14 cellular contexts compared by ENCODE assay signal in the genomic region with DNA sequence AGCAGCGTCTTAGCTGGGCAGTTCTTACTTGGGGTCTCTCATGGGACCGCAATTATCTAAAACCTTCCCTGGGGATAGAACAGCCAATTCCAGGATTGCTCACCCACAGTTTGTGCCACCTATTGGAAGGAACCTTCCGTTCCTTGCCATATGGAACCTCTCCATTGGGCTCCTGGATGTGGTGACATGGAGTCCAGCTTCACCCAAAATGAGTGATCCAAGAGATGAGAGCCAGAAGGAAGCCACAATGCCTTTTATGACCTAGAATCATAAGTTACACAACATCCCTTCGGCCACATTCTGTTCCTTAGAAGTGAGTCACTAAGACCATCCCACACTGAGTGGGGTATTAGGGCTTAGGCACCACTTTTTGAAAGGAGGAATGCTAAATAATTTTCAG.
DNase-seq lines count a peak whose midpoint lies in the region; ATAC-seq and TF ChIP-seq lines count a peak whose summit lies in the region.
"Had no signal": no experiment of that assay in that cellular context is flagged by ENCODE, and none has a peak within 500 bp of the region (broad histone marks: within the 10 kb centered on the region; RNA-seq: fewer than 3 reads in every experiment).

No MANE protein-coding gene starts in this region.

- H3K4me3 ChIP-seq in fibroblast of mammary gland (ENCODE audit: control insufficient read depth, low read depth, low read length) = no peak overlapping the region
- H3K4me3 ChIP-seq in skeletal muscle cell (ENCODE audit: low read depth, low read length) = no peak overlapping the region
- H3K4me3 ChIP-seq: stomach had no signal

- TF ChIP-seq CTCF in fibroblast of mammary gland (conservative IDR thresholded peaks at IDR 0.05; ENCODE audit: control insufficient read depth, insufficient read depth, low read depth, low read length) (peak; percentile 14), GM10248 (IDR thresholded peaks at IDR 0.05; ENCODE audit: control extremely low read depth, extremely low read depth, low read depth, missing control alignments) (no peak)

- CTCF ChIA-PET in GM10248 (lab: Yijun Ruan, JAX) = interaction anchor here (2.3 kb wide), 1 partner anchor 8 kb away, joined by 6 read pairs; no protein-coding TSS in a partner anchor

- intact Hi-C loops in left colon (cut with DNase I, micrococcal nuclease) = no loop called here

- ATAC-seq in left colon (no peak), GM18861 (IDR thresholded peaks at IDR 0.05; ENCODE audit: unreplicated experiment) (no peak)

- DNase-seq in GF-D8 (lab: John Stamatoyannopoulos, UW) (peak; percentile 73), NOMO-1 treated with DMSO at 0.1 percent for 48 hours (lab: John Stamatoyannopoulos, UW; ENCODE audit: unreplicated experiment) (peak; percentile 63), fibroblast of mammary gland (ENCODE audit: low read depth) (peak; percentile 99), skeletal muscle cell (ENCODE audit: low read depth) (peak; percentile 82), GM10248 (ENCODE audit: extremely low spot score) (no peak), left colon (no peak), midbrain (lab: John Stamatoyannopoulos, UW) (no peak)
- DNase-seq: activated CD4-positive, alpha-beta T cell treated with anti-CD3 and anti-CD28 coated beads, Interleukin-2, amount 10 ng/mL, durations not matched to agents 24 days and 14 days; activated naive CD4-positive, alpha-beta T cell treated with anti-CD3 and anti-CD28 coated beads, Interleukin-2, amount 50 U/mL, for 16 hours; DMS53; NCI-H2171 treated with DMSO at 0.1 percent for 48 hours; SHP77 treated with DMSO at 0.1 percent for 48 hours; stomach had no signal

- POLR2A ChIA-PET in GM10248 (lab: Yijun Ruan, JAX) = no interaction called here

Comparison
In these comparisons a context has a peak if more than half of its experiments do, and no peak if none do; other contexts are left out.
1. DNase-seq: peak in GF-D8 (single experiment), NOMO-1 treated with DMSO at 0.1 percent for 48 hours (single experiment), fibroblast of mammary gland (single experiment) and skeletal muscle cell (single experiment); none in GM10248 (single experiment), left colon (0 of 2) and midbrain (single experiment).